In the genomic region with DNA sequence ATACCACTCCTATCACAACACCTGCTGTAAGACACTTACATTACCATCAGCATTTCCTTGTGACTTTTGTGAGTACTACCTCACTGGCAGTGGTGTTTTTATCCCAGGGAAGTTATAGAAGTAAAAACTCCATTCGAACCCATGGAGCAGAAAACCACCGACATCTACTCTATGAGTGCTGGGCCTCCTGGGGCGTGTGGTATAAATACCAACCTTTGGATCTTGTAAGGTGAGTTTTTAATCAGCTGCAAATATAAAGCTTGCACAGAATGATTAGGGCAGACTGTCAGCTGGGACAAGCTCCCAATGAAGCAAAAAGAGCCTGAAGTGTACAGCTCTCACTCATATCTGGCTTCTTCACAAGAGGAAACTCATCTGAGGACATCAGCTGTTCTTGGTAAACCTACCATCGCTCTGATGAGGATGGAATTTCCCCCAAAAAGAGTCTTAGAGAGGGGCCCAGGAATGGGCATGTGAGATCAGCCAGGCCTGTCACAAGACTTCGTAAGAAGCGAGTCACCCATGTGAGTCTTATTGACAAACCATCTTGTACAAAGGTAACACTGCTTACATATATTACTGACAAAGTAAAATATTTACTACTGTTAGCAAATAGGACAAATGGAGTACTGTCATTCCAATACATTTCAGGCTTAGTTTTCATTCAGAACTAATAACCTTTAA, we compare ENCODE assay signal across 14 cellular contexts.
DNase-seq lines count a peak whose midpoint lies in the region; TF ChIP-seq lines count a peak whose summit lies in the region.
"Had no signal": no experiment of that assay in that cellular context is flagged by ENCODE, and none has a peak within 500 bp of the region (broad histone marks: within the 10 kb centered on the region; RNA-seq: fewer than 3 reads in every experiment).

No MANE protein-coding gene starts in this region.

- no peak overlapping the region for H3K27ac ChIP-seq in RWPE1
- H3K27ac ChIP-seq: 22Rv1, SJCRH30 had no signal

- TF ChIP-seq CTCF in epithelial cell of esophagus (IDR thresholded peaks at IDR 0.05; ENCODE audit: insufficient read depth, low read depth, low read length, missing control alignments) (no peak), type B pancreatic cell (conservative IDR thresholded peaks at IDR 0.05) (no peak), progenitor cell of endocrine pancreas (IDR thresholded peaks at IDR 0.05; ENCODE audit: unreplicated experiment) (no peak), RWPE1 (conservative IDR thresholded peaks at IDR 0.05; ENCODE audit: low read depth) (no peak)

- H3K4me3 ChIP-seq in epithelial cell of esophagus (ENCODE audit: low read length), result no peak overlapping the region
- H3K4me3 ChIP-seq: SJCRH30 had no signal

- in situ Hi-C loops in ACHN (cut with HindIII; ENCODE audit: low pct_ligation_motif_present, low pct_unique_long_range_greater_than_20kb, low sequenced_read_pairs), result no loop called here

- POLR2A ChIA-PET in RWPE1 (lab: Yijun Ruan, JAX; ENCODE audit: low non-redundant PET), result no interaction called here

- H3K4me3 Mint-ChIP-seq in type B pancreatic cell (no peak overlapping the region), progenitor cell of endocrine pancreas (ENCODE audit: low read depth) (no peak overlapping the region)
- H3K4me3 Mint-ChIP-seq: CD14-positive monocyte had no signal

- H3K36me3 Mint-ChIP-seq in type B pancreatic cell, result no peaks in the 10 kb centered on the region
- no peaks in the 10 kb centered on the region for H3K36me3 Mint-ChIP-seq in progenitor cell of endocrine pancreas (ENCODE audit: insufficient read depth)
- H3K36me3 Mint-ChIP-seq: CD14-positive monocyte had no signal

- DNase-seq in DMS53 (lab: John Stamatoyannopoulos, UW) (peak; percentile 14), DMS53 treated with DMSO at 0.1 percent for 48 hours (lab: John Stamatoyannopoulos, UW; ENCODE audit: unreplicated experiment) (no peak), epithelial cell of esophagus (ENCODE audit: low read depth) (peak; percentile 47), left kidney (ENCODE audit: low read depth, low spot score) (peak; percentile 8), type B pancreatic cell (ENCODE audit: extremely low spot score, unreplicated experiment) (no peak), progenitor cell of endocrine pancreas (ENCODE audit: low spot score, unreplicated experiment) (no peak), ACHN (no peak), RWPE1 (ENCODE audit: low spot score) (no peak)
- DNase-seq: NCI-H1694 treated with DMSO at 0.1 percent for 48 hours, NCI-H2227 treated with DMSO at 0.1 percent for 48 hours, NCI-H524, SJCRH30 had no signal

- peaks cover 3% of the 10 kb centered on the region for H3K4me1 Mint-ChIP-seq in type B pancreatic cell (ENCODE audit: unreplicated experiment)
- H3K4me1 Mint-ChIP-seq in progenitor cell of endocrine pancreas (ENCODE audit: low read depth), result peaks cover 4% of the 10 kb centered on the region
- H3K4me1 Mint-ChIP-seq: CD14-positive monocyte had no signal

- H3K27ac Mint-ChIP-seq in type B pancreatic cell (peak overlapping the region; percentile 34), progenitor cell of endocrine pancreas (no peak overlapping the region)
- H3K27ac Mint-ChIP-seq: CD14-positive monocyte had no signal

- no peaks in the 10 kb centered on the region for H3K27me3 Mint-ChIP-seq in type B pancreatic cell
- H3K27me3 Mint-ChIP-seq in progenitor cell of endocrine pancreas, result no peaks in the 10 kb centered on the region

- H3K9me3 Mint-ChIP-seq in type B pancreatic cell (peaks cover 5% of the 10 kb centered on the region), progenitor cell of endocrine pancreas (ENCODE audit: low read depth) (no peaks in the 10 kb centered on the region)

- CTCF ChIA-PET in RWPE1 (lab: Yijun Ruan, JAX), result interaction anchor here (0.6 kb wide), 1 partner anchor 211 kb away, joined by 4 read pairs; no protein-coding TSS in a partner anchor

Comparison
In these comparisons a context has a peak if more than half of its experiments do, and no peak if none do; other contexts are left out.
1. DNase-seq: peak in DMS53 (single experiment), epithelial cell of esophagus (single experiment) and left kidney (single experiment); none in DMS53 treated with DMSO at 0.1 percent for 48 hours (single experiment), type B pancreatic cell (single experiment), progenitor cell of endocrine pancreas (single experiment), ACHN (single experiment) and RWPE1 (single experiment).